ENCODE assay signal across 22 cellular contexts in the genomic region with DNA sequence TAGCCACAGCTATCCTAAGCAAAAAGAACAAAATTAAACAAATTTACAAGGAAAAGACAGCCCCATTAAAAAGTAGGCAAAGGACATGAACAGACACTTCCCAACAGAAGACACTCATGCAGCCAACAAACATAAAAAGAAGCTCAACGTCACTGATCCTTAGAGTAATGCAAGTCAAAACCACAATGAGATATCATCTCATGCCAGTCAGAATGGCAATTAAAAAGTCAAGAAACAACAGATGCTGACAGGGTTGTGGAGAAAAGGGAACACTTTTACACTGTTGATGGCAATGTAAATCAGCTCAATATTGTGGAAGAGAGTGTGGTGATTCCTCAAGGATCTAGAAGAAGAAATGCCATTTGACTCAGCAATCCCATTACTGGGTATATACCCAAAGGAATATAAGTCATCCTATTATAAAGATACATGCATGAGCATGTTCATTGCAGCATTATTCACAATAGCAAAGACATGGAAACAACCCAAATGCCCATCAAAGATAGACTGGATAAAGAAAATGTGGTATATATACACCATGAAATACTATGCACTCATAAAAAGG.
"Had no signal": no experiment of that assay in that cellular context is flagged by ENCODE, and none has a peak within 500 bp of the region (broad histone marks: within the 10 kb centered on the region; RNA-seq: fewer than 3 reads in every experiment).

No MANE protein-coding gene starts in this region.

- H3K4me3 ChIP-seq: breast epithelium, PC-9 had no signal

- H3K27ac ChIP-seq: breast epithelium, KMS-11, PC-9, WERI-Rb-1 had no signal

- H3K9ac ChIP-seq: KMS-11 had no signal

- ATAC-seq: activated CD4-positive, alpha-beta T cell treated with anti-CD3 and anti-CD28 coated beads for 36 hours; T-helper 17 cell had no signal

- H3K9me3 ChIP-seq: breast epithelium had no signal

- H3K27me3 ChIP-seq: breast epithelium had no signal

- H2AFZ ChIP-seq: PC-9 had no signal

- H3K4me2 ChIP-seq: KMS-11, PC-9 had no signal

- H3K4me1 ChIP-seq: breast epithelium had no signal

- H3K36me3 ChIP-seq: breast epithelium, WERI-Rb-1 had no signal

- DNase-seq: activated CD4-positive, alpha-beta memory T cell treated with anti-CD3 and anti-CD28 coated beads, Interleukin-2, amount 10 ng/mL, durations not matched to agents 7 days and 5 days; activated CD4-positive, alpha-beta T cell treated with anti-CD3 and anti-CD28 coated beads for 36 hours; activated CD4-positive, alpha-beta T cell treated with anti-CD3 and anti-CD28 coated beads, Interleukin-2, amount 50 U/mL, for 1 hour; activated naive CD4-positive, alpha-beta T cell treated with anti-CD3 and anti-CD28 coated beads, Interleukin-2, amount 50 U/mL, for 16 hours; activated T-cell treated with anti-CD3 and anti-CD28 coated beads, Interleukin-2, amount 50 U/mL, for 1 hour; aorta; central memory CD4-positive, alpha-beta T cell; MM.1S; NCI-H1092 treated with DMSO at 0.1 percent for 48 hours; NCI-H1436 treated with DMSO at 0.1 percent for 48 hours; NCI-H187; NCI-H2081; NCI-H510A treated with DMSO at 0.1 percent for 48 hours; NCI-H69; NK-92 treated with Interleukin-12 subunit alpha and Interleukin-12 subunit beta, amount 100 ng/mL, for 24 hours; PC-9; SHP77 treated with DMSO at 0.1 percent for 48 hours; T-helper 17 cell; T-helper 9 cell; WERI-Rb-1 had no signal
